Comparison of ENCODE assay signal across 8 cellular contexts in genomic region chr20:33489495-33490022, GRCh38. TPM values are rescaled to one million over a fixed set of nuclear protein-coding genes. Genes with fewer than 3 reads are reported as not detected.
DNase-seq lines count a peak whose midpoint lies in the region; ATAC-seq and TF ChIP-seq lines count a peak whose summit lies in the region.

No MANE protein-coding gene starts in this region.

- no peaks in the 10 kb centered on the region for H3K36me3 ChIP-seq in esophagus squamous epithelium

- TF ChIP-seq CTCF in esophagus squamous epithelium (IDR thresholded peaks at IDR 0.05): no peak

- H3K4me1 ChIP-seq in esophagus squamous epithelium: peaks cover 9 to 37% (median 15%) of the 10 kb centered on the region in 3 donors

- H3K27me3 ChIP-seq in esophagus squamous epithelium: no peaks in the 10 kb centered on the region

- no peaks in the 10 kb centered on the region for H3K9me3 ChIP-seq in esophagus squamous epithelium

- 3 to 11% methylated on average over 5 to 6 of the region's 36 CpGs for WGBS in esophagus squamous epithelium, 2 donors

- H3K36me3 Mint-ChIP-seq in activated T-cell treated with anti-CD3 and anti-CD28 coated beads, Interleukin-2, amount 50 U/mL, for 72 hours (ENCODE audit: insufficient read depth in 2 of 2): no peaks in the 10 kb centered on the region

- H3K4me3 Mint-ChIP-seq in activated T-cell treated with anti-CD3 and anti-CD28 coated beads, Interleukin-2, amount 50 U/mL, for 72 hours: peak overlapping the region; percentile 78 to 86

- H3K27ac Mint-ChIP-seq in activated T-cell treated with anti-CD3 and anti-CD28 coated beads, Interleukin-2, amount 50 U/mL, for 72 hours: peak overlapping the region; percentile 5

- peak overlapping the region; percentile 89 to 99 (median 99) for H3K27ac ChIP-seq in esophagus squamous epithelium

- intact Hi-C loops in esophagus squamous epithelium (cut with DNase I): no loop called here

- peak; percentile 95 for ATAC-seq in GM21737 (IDR thresholded peaks at IDR 0.05; ENCODE audit: unreplicated experiment)
- ATAC-seq in activated T-cell treated with anti-CD3 and anti-CD28 coated beads, Interleukin-2, amount 50 U/mL, for 72 hours (replicated peaks in 1 of 2): peak; percentile 96 to 97

- H3K27me3 Mint-ChIP-seq in activated T-cell treated with anti-CD3 and anti-CD28 coated beads, Interleukin-2, amount 50 U/mL, for 72 hours (ENCODE audit: low read depth): no peaks in the 10 kb centered on the region

- peaks cover 14% of the 10 kb centered on the region for H3K4me1 Mint-ChIP-seq in activated T-cell treated with anti-CD3 and anti-CD28 coated beads, Interleukin-2, amount 50 U/mL, for 72 hours (ENCODE audit: low read depth)

- peak in 3 of 4 donors; percentile 88 to 93 (median 91) for TF ChIP-seq POLR2A in esophagus squamous epithelium (IDR thresholded peaks at IDR 0.05)

- peak overlapping the region; percentile 30 to 98 (median 88) for H3K4me3 ChIP-seq in esophagus squamous epithelium

- peak; percentile 95 for DNase-seq in DMS79 (lab: John Stamatoyannopoulos, UW)
- DNase-seq in KG1 (lab: John Stamatoyannopoulos, UW): peak; percentile 85
- DNase-seq in activated T-cell treated with anti-CD3 and anti-CD28 coated beads, Interleukin-2, amount 50 U/mL, for 72 hours: peak; percentile 99 to 100
- DNase-seq in esophagus squamous epithelium (lab: John Stamatoyannopoulos, UW): peak; percentile 85
- peak; percentile 97 for DNase-seq in myocyte (ENCODE audit: low read depth)
- DNase-seq in stimulated activated CD8-positive, alpha-beta memory T cell treated with anti-CD3 and anti-CD28 coated beads, Interleukin-7, amount 100 ng/mL, for 4 hours (ENCODE audit: low read depth in 2 of 2): peak; percentile 97 to 99

- no peaks in the 10 kb centered on the region for H3K9me3 Mint-ChIP-seq in activated T-cell treated with anti-CD3 and anti-CD28 coated beads, Interleukin-2, amount 50 U/mL, for 72 hours

TF ChIP-seq in PFSK-1, 5 proteins besides CTCF, POLR2A, EP300 and RAD21:
- TF ChIP-seq, protein P1, sequence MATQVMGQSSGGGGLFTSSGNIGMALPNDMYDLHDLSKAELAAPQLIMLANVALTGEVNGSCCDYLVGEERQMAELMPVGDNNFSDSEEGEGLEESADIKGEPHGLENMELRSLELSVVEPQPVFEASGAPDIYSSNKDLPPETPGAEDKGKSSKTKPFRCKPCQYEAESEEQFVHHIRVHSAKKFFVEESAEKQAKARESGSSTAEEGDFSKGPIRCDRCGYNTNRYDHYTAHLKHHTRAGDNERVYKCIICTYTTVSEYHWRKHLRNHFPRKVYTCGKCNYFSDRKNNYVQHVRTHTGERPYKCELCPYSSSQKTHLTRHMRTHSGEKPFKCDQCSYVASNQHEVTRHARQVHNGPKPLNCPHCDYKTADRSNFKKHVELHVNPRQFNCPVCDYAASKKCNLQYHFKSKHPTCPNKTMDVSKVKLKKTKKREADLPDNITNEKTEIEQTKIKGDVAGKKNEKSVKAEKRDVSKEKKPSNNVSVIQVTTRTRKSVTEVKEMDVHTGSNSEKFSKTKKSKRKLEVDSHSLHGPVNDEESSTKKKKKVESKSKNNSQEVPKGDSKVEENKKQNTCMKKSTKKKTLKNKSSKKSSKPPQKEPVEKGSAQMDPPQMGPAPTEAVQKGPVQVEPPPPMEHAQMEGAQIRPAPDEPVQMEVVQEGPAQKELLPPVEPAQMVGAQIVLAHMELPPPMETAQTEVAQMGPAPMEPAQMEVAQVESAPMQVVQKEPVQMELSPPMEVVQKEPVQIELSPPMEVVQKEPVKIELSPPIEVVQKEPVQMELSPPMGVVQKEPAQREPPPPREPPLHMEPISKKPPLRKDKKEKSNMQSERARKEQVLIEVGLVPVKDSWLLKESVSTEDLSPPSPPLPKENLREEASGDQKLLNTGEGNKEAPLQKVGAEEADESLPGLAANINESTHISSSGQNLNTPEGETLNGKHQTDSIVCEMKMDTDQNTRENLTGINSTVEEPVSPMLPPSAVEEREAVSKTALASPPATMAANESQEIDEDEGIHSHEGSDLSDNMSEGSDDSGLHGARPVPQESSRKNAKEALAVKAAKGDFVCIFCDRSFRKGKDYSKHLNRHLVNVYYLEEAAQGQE (IDR thresholded peaks at IDR 0.05; ENCODE audit: insufficient read depth in 1 of 2, low read depth in 2 of 2, low read length in 2 of 2): no peak
- TF ChIP-seq FOXP2 (optimal IDR thresholded peaks at IDR 0.05; ENCODE audit: borderline replicate concordance, extremely low read depth, extremely low read length, insufficient read depth) (peak; percentile 49), SIN3A (IDR thresholded peaks at IDR 0.05; ENCODE audit: borderline replicate concordance, insufficient read depth, low read length) (no peak), POLR2AphosphoS5 (IDR thresholded peaks at IDR 0.05; ENCODE audit: low read depth, low read length) (peak; percentile 91), TAF1 (IDR thresholded peaks at IDR 0.05; ENCODE audit: borderline replicate concordance, insufficient read depth, low read length) (peak; percentile 77; the same call in 1 of the 2 replicates)
TF ChIP-seq in PFSK-1: peak in this region for 3.

RNA-seq across cellular contexts. Expression of gene CBFA2T2, which starts 0.3 kb away (rescaled TPM):
- 16.4 TPM for polyA plus RNA-seq in PFSK-1 (2012; ENCODE audit: insufficient read length, low read depth)
- total RNA-seq in activated T-cell treated with anti-CD3 and anti-CD28 coated beads, Interleukin-2, amount 50 U/mL, for 72 hours: 10 to 100 TPM; 14.4 to 15.7 TPM
- 10 to 100 TPM; 10.5 to 15.6 (median 10.8) TPM for total RNA-seq in esophagus squamous epithelium
- 12.4 and 14.3 TPM in 2 replicates for total RNA-seq in myocyte
- polyA plus RNA-seq in myocyte (2012): 9.4 TPM

RNA-seq across cellular contexts. Expression of gene SNTA1, which starts 46.0 kb away (rescaled TPM):
- 17.1 TPM for polyA plus RNA-seq in PFSK-1 (2012; ENCODE audit: insufficient read length, low read depth)
- total RNA-seq in activated T-cell treated with anti-CD3 and anti-CD28 coated beads, Interleukin-2, amount 50 U/mL, for 72 hours: 1 to 10 TPM; 2.2 to 3.7 TPM
- total RNA-seq in esophagus squamous epithelium (10 to 100 TPM in 3 of 4 donors, 1 to 10 TPM in 1; 6.3 to 27.3 (median 14.0) TPM), myocyte (35.6 and 35.8 TPM in 2 replicates)
- 25.5 TPM for polyA plus RNA-seq in myocyte (2012)

Comparison
In these comparisons a context has a peak if more than half of its experiments do, and no peak if none do; other contexts are left out.
1. Peak in every context shown above with its lines: DNase-seq, ATAC-seq, H3K4me3 ChIP-seq and H3K27ac ChIP-seq.